Comparison of ENCODE assay signal across 1 cellular context in the genomic region with DNA sequence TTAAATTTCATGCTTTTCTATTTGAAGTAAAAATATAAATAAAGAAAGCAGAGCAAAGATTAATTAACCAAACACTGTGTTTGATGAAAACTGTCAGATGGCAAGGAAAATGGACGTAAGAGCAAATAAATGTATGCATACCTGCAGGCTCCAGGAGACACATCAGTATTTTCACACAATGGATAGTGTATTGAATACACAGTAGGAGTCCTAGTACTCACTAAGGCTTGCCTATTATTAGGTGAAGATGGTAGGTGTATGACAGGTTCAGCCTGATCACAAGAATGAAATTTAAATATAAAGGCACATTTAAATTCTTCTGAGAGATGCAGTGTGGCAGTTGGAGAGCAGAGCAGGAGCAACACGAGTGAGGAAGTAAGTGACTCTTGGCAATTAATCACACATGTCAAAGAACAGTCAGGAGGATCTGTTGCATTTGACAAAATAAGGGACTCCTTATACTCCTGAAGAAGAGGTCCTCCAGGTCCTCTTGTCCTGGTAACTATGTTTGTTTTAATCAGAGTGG.
TF ChIP-seq lines count a peak whose summit lies in the region.

No MANE protein-coding gene starts in this region.

TF ChIP-seq in GM23338, 12 proteins besides CTCF, POLR2A, EP300 and RAD21 (continued from another document):
- TF ChIP-seq, protein P1, sequence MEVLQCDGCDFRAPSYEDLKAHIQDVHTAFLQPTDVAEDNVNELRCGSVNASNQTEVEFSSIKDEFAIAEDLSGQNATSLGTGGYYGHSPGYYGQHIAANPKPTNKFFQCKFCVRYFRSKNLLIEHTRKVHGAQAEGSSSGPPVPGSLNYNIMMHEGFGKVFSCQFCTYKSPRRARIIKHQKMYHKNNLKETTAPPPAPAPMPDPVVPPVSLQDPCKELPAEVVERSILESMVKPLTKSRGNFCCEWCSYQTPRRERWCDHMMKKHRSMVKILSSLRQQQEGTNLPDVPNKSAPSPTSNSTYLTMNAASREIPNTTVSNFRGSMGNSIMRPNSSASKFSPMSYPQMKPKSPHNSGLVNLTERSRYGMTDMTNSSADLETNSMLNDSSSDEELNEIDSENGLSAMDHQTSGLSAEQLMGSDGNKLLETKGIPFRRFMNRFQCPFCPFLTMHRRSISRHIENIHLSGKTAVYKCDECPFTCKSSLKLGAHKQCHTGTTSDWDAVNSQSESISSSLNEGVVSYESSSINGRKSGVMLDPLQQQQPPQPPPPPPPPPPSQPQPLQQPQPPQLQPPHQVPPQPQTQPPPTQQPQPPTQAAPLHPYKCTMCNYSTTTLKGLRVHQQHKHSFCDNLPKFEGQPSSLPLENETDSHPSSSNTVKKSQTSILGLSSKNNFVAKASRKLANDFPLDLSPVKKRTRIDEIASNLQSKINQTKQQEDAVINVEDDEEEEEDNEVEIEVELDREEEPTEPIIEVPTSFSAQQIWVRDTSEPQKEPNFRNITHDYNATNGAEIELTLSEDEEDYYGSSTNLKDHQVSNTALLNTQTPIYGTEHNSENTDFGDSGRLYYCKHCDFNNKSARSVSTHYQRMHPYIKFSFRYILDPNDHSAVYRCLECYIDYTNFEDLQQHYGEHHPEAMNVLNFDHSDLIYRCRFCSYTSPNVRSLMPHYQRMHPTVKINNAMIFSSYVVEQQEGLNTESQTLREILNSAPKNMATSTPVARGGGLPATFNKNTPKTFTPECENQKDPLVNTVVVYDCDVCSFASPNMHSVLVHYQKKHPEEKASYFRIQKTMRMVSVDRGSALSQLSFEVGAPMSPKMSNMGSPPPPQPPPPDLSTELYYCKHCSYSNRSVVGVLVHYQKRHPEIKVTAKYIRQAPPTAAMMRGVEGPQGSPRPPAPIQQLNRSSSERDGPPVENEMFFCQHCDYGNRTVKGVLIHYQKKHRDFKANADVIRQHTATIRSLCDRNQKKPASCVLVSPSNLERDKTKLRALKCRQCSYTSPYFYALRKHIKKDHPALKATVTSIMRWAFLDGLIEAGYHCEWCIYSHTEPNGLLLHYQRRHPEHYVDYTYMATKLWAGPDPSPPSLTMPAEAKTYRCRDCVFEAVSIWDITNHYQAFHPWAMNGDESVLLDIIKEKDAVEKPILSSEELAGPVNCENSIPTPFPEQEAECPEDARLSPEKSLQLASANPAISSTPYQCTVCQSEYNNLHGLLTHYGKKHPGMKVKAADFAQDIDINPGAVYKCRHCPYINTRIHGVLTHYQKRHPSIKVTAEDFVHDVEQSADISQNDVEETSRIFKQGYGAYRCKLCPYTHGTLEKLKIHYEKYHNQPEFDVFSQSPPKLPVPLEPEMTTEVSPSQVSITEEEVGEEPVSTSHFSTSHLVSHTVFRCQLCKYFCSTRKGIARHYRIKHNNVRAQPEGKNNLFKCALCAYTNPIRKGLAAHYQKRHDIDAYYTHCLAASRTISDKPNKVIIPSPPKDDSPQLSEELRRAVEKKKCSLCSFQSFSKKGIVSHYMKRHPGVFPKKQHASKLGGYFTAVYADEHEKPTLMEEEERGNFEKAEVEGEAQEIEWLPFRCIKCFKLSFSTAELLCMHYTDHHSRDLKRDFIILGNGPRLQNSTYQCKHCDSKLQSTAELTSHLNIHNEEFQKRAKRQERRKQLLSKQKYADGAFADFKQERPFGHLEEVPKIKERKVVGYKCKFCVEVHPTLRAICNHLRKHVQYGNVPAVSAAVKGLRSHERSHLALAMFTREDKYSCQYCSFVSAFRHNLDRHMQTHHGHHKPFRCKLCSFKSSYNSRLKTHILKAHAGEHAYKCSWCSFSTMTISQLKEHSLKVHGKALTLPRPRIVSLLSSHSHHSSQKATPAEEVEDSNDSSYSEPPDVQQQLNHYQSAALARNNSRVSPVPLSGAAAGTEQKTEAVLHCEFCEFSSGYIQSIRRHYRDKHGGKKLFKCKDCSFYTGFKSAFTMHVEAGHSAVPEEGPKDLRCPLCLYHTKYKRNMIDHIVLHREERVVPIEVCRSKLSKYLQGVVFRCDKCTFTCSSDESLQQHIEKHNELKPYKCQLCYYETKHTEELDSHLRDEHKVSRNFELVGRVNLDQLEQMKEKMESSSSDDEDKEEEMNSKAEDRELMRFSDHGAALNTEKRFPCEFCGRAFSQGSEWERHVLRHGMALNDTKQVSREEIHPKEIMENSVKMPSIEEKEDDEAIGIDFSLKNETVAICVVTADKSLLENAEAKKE (CRISPR knock-in tag; IDR thresholded peaks at IDR 0.05): 0 out of 2 replicates have a peak, but pooled peaks have one; percentile 34
- TF ChIP-seq NANOG (IDR thresholded peaks at IDR 0.05; ENCODE audit: borderline replicate concordance) (peak; percentile 53; the same call in 1 of the 2 replicates), EZH2 (IDR thresholded peaks at IDR 0.05; ENCODE audit: low read depth, unreplicated experiment) (no peak), EZH2phosphoT487 (IDR thresholded peaks at IDR 0.05; ENCODE audit: unreplicated experiment) (no peak), CREB1 (CRISPR knock-in tag; IDR thresholded peaks at IDR 0.05; ENCODE audit: low read depth) (no peak), REST (IDR thresholded peaks at IDR 0.05; ENCODE audit: unreplicated experiment) (no peak), ZNF331 (CRISPR knock-in tag; IDR thresholded peaks at IDR 0.05; ENCODE audit: low read depth) (no peak)
TF ChIP-seq in GM23338: peak in this region for 2.
